Comparison of ENCODE assay signal across 25 cellular contexts in the genomic region with DNA sequence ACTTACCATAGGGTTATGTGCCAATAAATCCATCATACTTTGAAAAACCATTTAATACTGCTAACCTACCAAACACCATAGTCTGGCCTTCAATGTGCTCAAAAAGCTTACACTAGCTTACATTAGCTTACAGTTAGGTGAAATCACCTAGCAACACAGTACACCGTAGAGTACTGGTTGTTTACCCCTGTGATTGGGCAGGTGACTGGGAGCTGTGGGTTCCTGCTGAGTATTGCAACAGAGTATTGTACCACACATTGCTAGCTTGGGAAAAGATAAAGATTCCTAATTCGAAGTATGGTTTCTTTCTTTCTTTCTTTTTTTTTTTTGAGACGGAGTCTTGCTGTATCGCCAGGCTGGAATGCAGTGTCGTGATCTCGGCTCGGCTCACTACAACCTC.
"Had no signal": no experiment of that assay in that cellular context is flagged by ENCODE, and none has a peak within 500 bp of the region (broad histone marks: within the 10 kb centered on the region; RNA-seq: fewer than 3 reads in every experiment).

No MANE protein-coding gene starts in this region.

- H3K9me3 ChIP-seq: colonic mucosa, mucosa of descending colon, right atrium auricular region, suprapubic skin, transverse colon, uterus had no signal

- ATAC-seq: left lobe of liver; mucosa of descending colon; stimulated activated naive CD8-positive, alpha-beta T cell treated with anti-CD3 and anti-CD28 coated beads, Interleukin-15, amount 100 ng/mL, for 72 hours had no signal

- H3K27me3 ChIP-seq: colonic mucosa, right atrium auricular region, suprapubic skin, transverse colon, uterus had no signal

- H3K4me3 Mint-ChIP-seq: activated B cell treated with CpG ODN at 0.5 μM for 24 hours; activated CD4-positive, alpha-beta T cell treated with anti-CD3 and anti-CD28 coated beads, Interleukin-2, amount 10 ng/mL, durations not matched to agents 7 days and 5 days; activated naive CD4-positive, alpha-beta T cell treated with anti-CD3 and anti-CD28 coated beads for 36 hours; endodermal cell; naive B cell; neural crest cell; stimulated activated naive CD8-positive, alpha-beta T cell treated with anti-CD3 and anti-CD28 coated beads, Interleukin-15, amount 100 ng/mL, for 72 hours had no signal

- FAIRE-seq: kidney, small intestine had no signal

- H3K36me3 ChIP-seq: uterus had no signal

- H3K27ac Mint-ChIP-seq: activated B cell treated with CpG ODN at 0.5 μM for 24 hours; activated CD4-positive, alpha-beta T cell treated with anti-CD3 and anti-CD28 coated beads, Interleukin-2, amount 10 ng/mL, durations not matched to agents 7 days and 5 days; endodermal cell; progenitor cell of endocrine pancreas had no signal

- H3K27ac ChIP-seq: colonic mucosa, suprapubic skin, transverse colon, uterus had no signal

- H3K27me3 Mint-ChIP-seq: activated B cell treated with CpG ODN at 0.5 μM for 24 hours; activated CD4-positive, alpha-beta T cell treated with anti-CD3 and anti-CD28 coated beads, Interleukin-2, amount 10 ng/mL, durations not matched to agents 7 days and 5 days; naive B cell; progenitor cell of endocrine pancreas; stimulated activated naive CD8-positive, alpha-beta T cell treated with anti-CD3 and anti-CD28 coated beads, Interleukin-15, amount 100 ng/mL, for 72 hours had no signal

- H3K4me3 ChIP-seq: colonic mucosa, mucosa of descending colon, right atrium auricular region, suprapubic skin, transverse colon, uterus had no signal

- DNase-seq: activated B cell treated with CpG ODN at 0.5 μM for 24 hours; activated CD4-positive, alpha-beta T cell treated with anti-CD3 and anti-CD28 coated beads, Interleukin-2, amount 10 ng/mL, durations not matched to agents 7 days and 5 days; activated CD8-positive, alpha-beta memory T cell treated with anti-CD3 and anti-CD28 coated beads for 24 hours; activated CD8-positive, alpha-beta memory T cell treated with anti-CD3 and anti-CD28 coated beads, Interleukin-2, amount 50 U/mL, for 48 hours; activated naive CD4-positive, alpha-beta T cell treated with anti-CD3 and anti-CD28 coated beads for 36 hours; central memory CD4-positive, alpha-beta T cell; colonic mucosa; endodermal cell; foreskin melanocyte; kidney; mucosa of descending colon; naive B cell; small intestine; stimulated activated CD4-positive, alpha-beta T cell treated with anti-CD3 and anti-CD28 coated beads, Interleukin-15, amount 100 ng/mL, for 24 hours; stimulated activated CD4-positive, alpha-beta T cell treated with anti-CD3 and anti-CD28 coated beads, Interleukin-2, amount 100 ng/mL, for 48 hours; stimulated activated naive CD8-positive, alpha-beta T cell treated with anti-CD3 and anti-CD28 coated beads, Interleukin-15, amount 100 ng/mL, for 72 hours; T-helper 1 cell; T-helper 9 cell; transverse colon; uterus had no signal

- H3K9me3 Mint-ChIP-seq: activated B cell treated with CpG ODN at 0.5 μM for 24 hours; activated CD4-positive, alpha-beta T cell treated with anti-CD3 and anti-CD28 coated beads, Interleukin-2, amount 10 ng/mL, durations not matched to agents 7 days and 5 days; activated naive CD4-positive, alpha-beta T cell treated with anti-CD3 and anti-CD28 coated beads for 36 hours; endodermal cell; naive B cell; neural crest cell; stimulated activated naive CD8-positive, alpha-beta T cell treated with anti-CD3 and anti-CD28 coated beads, Interleukin-15, amount 100 ng/mL, for 72 hours had no signal

- H3K4me1 ChIP-seq: uterus had no signal
